ENCODE assay signal across 18 cellular contexts in the genomic region with DNA sequence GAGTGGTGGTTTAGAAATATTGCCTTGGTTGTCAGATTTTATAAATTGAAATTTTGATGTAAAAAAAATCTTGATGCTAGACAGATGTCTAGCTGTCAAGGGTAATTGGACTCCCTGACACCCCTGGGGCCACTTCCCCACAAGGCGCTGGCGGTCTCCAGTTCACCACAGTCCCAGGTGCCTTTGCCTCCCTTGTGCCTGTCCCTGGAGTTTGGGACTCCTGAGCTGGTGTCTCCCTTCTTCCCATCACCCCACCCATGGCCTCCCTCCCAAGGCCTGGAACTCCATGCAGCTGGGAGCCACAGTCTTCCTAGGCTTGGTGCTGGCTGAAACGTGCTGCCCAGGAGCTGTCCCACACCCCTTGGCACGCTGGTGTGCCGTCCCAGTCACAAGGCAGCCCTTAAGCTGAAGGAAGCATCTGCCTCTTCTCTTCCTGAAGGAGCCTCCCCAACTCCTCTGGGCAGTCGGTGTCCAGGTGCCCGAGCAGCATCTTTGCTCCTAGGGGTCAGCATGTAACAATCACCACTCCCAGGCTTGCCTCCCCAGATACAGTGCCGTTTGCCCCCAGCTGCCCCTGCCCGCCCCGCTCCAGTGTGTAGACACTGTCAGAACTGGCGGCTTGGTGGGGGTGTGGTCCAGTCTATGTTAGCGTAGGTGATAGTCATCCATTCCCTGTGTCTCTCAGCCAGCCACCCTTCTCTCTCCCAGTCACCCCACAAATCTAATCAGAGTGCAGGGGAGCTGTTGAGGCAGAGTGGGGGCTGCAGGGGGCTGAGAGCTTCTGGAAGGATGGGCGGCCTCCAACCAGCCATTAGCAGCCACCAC. TPM values are rescaled to one million over a fixed set of nuclear protein-coding genes. Genes with fewer than 3 reads are reported as not detected.
A peak's percentile ranks its signal among the peaks of the same experiment; 100 is the strongest.
DNase-seq lines count a peak whose midpoint lies in the region; ATAC-seq and TF ChIP-seq lines count a peak whose summit lies in the region.
"Had no signal": no experiment of that assay in that cellular context is flagged by ENCODE, and none has a peak within 500 bp of the region (broad histone marks: within the 10 kb centered on the region; RNA-seq: fewer than 3 reads in every experiment).

No MANE protein-coding gene starts in this region.

- no peaks in the 10 kb centered on the region for H3K9me3 ChIP-seq in DND-41 (ENCODE audit: insufficient read depth, low read length, severe bottlenecking)
- H3K9me3 ChIP-seq in endodermal cell (ENCODE audit: control insufficient read depth, low read length), result no peaks in the 10 kb centered on the region
- no peaks in the 10 kb centered on the region for H3K9me3 ChIP-seq in BE2C
- H3K9me3 ChIP-seq: MG63 had no signal

- H3K9me3 Mint-ChIP-seq in endodermal cell, result no peaks in the 10 kb centered on the region

- H3K27ac ChIP-seq in DND-41 (ENCODE audit: low read length) (no peak overlapping the region), endodermal cell (ENCODE audit: low read depth, low read length) (no peak overlapping the region)
- H3K27ac ChIP-seq: C4-2B, GM23248 had no signal

- no peak overlapping the region for H3K27ac Mint-ChIP-seq in endodermal cell

- ATAC-seq in DND-41 (ENCODE audit: insufficient read depth, low read depth), result no peak

- H3K27me3 ChIP-seq in DND-41 (ENCODE audit: insufficient read depth, low read length, poor library complexity), result no peaks in the 10 kb centered on the region
- H3K27me3 ChIP-seq in endodermal cell (ENCODE audit: control insufficient read depth, insufficient read depth, low read length, poor library complexity, severe bottlenecking), result no peaks in the 10 kb centered on the region
- H3K27me3 ChIP-seq in BE2C, result no peaks in the 10 kb centered on the region
- H3K27me3 ChIP-seq: MG63 had no signal

- H4K20me1 ChIP-seq in DND-41 (ENCODE audit: insufficient read depth, low read length), result peaks cover 45% of the 10 kb centered on the region

- no peak overlapping the region for H3K4me2 ChIP-seq in DND-41 (ENCODE audit: insufficient read depth, low read length)

- H3K36me3 ChIP-seq in DND-41 (ENCODE audit: insufficient read depth, low read length), result peaks cover 99% of the 10 kb centered on the region
- peaks cover 63% of the 10 kb centered on the region for H3K36me3 ChIP-seq in endodermal cell (ENCODE audit: control insufficient read depth, insufficient read depth, low read length)
- H3K36me3 ChIP-seq in BE2C, result peaks cover 51% of the 10 kb centered on the region

- H3K79me2 ChIP-seq in DND-41 (ENCODE audit: insufficient read depth, low read length), result peaks cover 11% of the 10 kb centered on the region; the same call in 1 of the 2 replicates

- peaks cover 60% of the 10 kb centered on the region for H3K36me3 Mint-ChIP-seq in endodermal cell (ENCODE audit: low read depth)

- no peaks in the 10 kb centered on the region for H3K4me1 Mint-ChIP-seq in endodermal cell

- peak; percentile 54 for DNase-seq in activated CD8-positive, alpha-beta memory T cell treated with anti-CD3 and anti-CD28 coated beads for 24 hours
- DNase-seq in activated CD8-positive, alpha-beta memory T cell treated with anti-CD3 and anti-CD28 coated beads, Interleukin-2, amount 50 U/mL, for 4 hours, result no peak
- peak; percentile 3 for DNase-seq in DND-41
- DNase-seq in endodermal cell, result peak; percentile 35
- peak; percentile 19 for DNase-seq in stimulated activated CD8-positive, alpha-beta memory T cell treated with anti-CD3 and anti-CD28 coated beads, Interleukin-4, amount 100 ng/mL, for 48 hours
- DNase-seq in BE2C, result no peak
- DNase-seq in Kasumi-1 (lab: John Stamatoyannopoulos, UW), result no peak
- no peak for DNase-seq in NCI-H1092 treated with DMSO at 0.1 percent for 48 hours (lab: John Stamatoyannopoulos, UW)
- DNase-seq: 8988T, Calu3, GM23248, KG1, MG63, NCI-H1930, NCI-H2171 treated with DMSO at 0.1 percent for 48 hours, NCI-H774, SHP77 had no signal

- H3K9ac ChIP-seq in DND-41 (ENCODE audit: low read depth, low read length) (no peak overlapping the region), endodermal cell (ENCODE audit: extremely low read depth, low read length, poor library complexity, severe bottlenecking) (no peak overlapping the region)
- H3K9ac ChIP-seq: GM23248 had no signal

- H3K4me1 ChIP-seq in DND-41 (ENCODE audit: insufficient read depth, low read length), result no peaks in the 10 kb centered on the region
- H3K4me1 ChIP-seq in endodermal cell (ENCODE audit: control insufficient read depth, insufficient read depth, low read length), result no peaks in the 10 kb centered on the region
- H3K4me1 ChIP-seq in BE2C, result no peaks in the 10 kb centered on the region

- no peak overlapping the region for H3K4me3 ChIP-seq in DND-41 (ENCODE audit: low read depth in 1 of 2, low read length in 2 of 2)
- H3K4me3 ChIP-seq in endodermal cell (ENCODE audit: low read length), result no peak overlapping the region
- H3K4me3 ChIP-seq in BE2C (ENCODE audit: low read depth, low read length), result no peak overlapping the region
- H3K4me3 ChIP-seq: GM23248, MG63 had no signal

- H3K27me3 Mint-ChIP-seq in endodermal cell (ENCODE audit: insufficient read depth), result no peaks in the 10 kb centered on the region

- no peak overlapping the region for H2AFZ ChIP-seq in DND-41 (ENCODE audit: low read depth, low read length)
- H2AFZ ChIP-seq: GM23248 had no signal

- 92% methylated on average over 7 to 13 of the region's 13 CpGs for WGBS in endodermal cell (ENCODE audit: insufficient coverage in 1 of 2, insufficient read length in 1 of 2), 2 experiments

- no peak for TF ChIP-seq CTCF in DND-41 (IDR thresholded peaks at IDR 0.05; ENCODE audit: borderline replicate concordance, extremely low read depth, low read length, poor library complexity, severe bottlenecking)
- no peak for TF ChIP-seq CTCF in endodermal cell (conservative IDR thresholded peaks at IDR 0.05)
- TF ChIP-seq CTCF in BE2C (IDR thresholded peaks at IDR 0.05; ENCODE audit: low read depth, low read length), result no peak

- H3K4me3 Mint-ChIP-seq in endodermal cell, result no peak overlapping the region

RNA-seq across cellular contexts. Expression of gene POLR3E, which starts 26.2 kb away (rescaled TPM):
- total RNA-seq in endodermal cell, result 10 to 100 TPM; 73.1 to 73.6 TPM
- polyA plus RNA-seq in endodermal cell (2013, experiment 1 of 2), result 40.2 TPM
- 31.3 TPM for polyA plus RNA-seq in endodermal cell (2013, experiment 2 of 2)
- 73.0 TPM for polyA plus RNA-seq in BE2C (2012; ENCODE audit: insufficient read depth, insufficient read length, low read depth)

RNA-seq across cellular contexts. Expression of gene CDR2, which starts 51.0 kb away (rescaled TPM):
- 10 to 100 TPM; 17.6 to 24.3 TPM for total RNA-seq in endodermal cell
- polyA plus RNA-seq in endodermal cell (2013, experiment 1 of 2), result 18.3 TPM
- 21.8 TPM for polyA plus RNA-seq in endodermal cell (2013, experiment 2 of 2)
- 18.9 TPM for polyA plus RNA-seq in BE2C (2012; ENCODE audit: insufficient read depth, insufficient read length, low read depth)

Comparison
In these comparisons a context has a peak if more than half of its experiments do, and no peak if none do; other contexts are left out.
1. DNase-seq: peak in activated CD8-positive, alpha-beta memory T cell treated with anti-CD3 and anti-CD28 coated beads for 24 hours (single experiment), DND-41 (single experiment), endodermal cell (single experiment) and stimulated activated CD8-positive, alpha-beta memory T cell treated with anti-CD3 and anti-CD28 coated beads, Interleukin-4, amount 100 ng/mL, for 48 hours (single experiment); none in activated CD8-positive, alpha-beta memory T cell treated with anti-CD3 and anti-CD28 coated beads, Interleukin-2, amount 50 U/mL, for 4 hours (single experiment), BE2C (single experiment), Kasumi-1 (0 of 2) and NCI-H1092 treated with DMSO at 0.1 percent for 48 hours (single experiment).